Comparison of ENCODE assay signal across 8 cellular contexts in genomic region chr15:84657748-84658079, GRCh38. TPM values are rescaled to one million over a fixed set of nuclear protein-coding genes. Genes with fewer than 3 reads are reported as not detected.
A peak's percentile ranks its signal among the peaks of the same experiment; 100 is the strongest.
DNase-seq lines count a peak whose midpoint lies in the region; ATAC-seq and TF ChIP-seq lines count a peak whose summit lies in the region.

No MANE protein-coding gene starts in this region.

- H3K9me2 ChIP-seq in MM.1S (replicated peaks; ENCODE audit: insufficient read depth, low read length): no peaks in the 10 kb centered on the region

- H3K27me3 ChIP-seq in MM.1S (replicated peaks; ENCODE audit: insufficient read depth, low read length) (no peaks in the 10 kb centered on the region), neural progenitor cell (peaks cover 20% of the 10 kb centered on the region)

- peak overlapping the region; percentile 77 for H3K9ac ChIP-seq in MM.1S (ENCODE audit: low read length)
- no peak overlapping the region for H3K9ac ChIP-seq in neural progenitor cell

- H3K4me3 ChIP-seq in MM.1S (ENCODE audit: low read length) (peak overlapping the region; percentile 61), neural progenitor cell (peak overlapping the region; percentile 59)

- no peak for ATAC-seq in effector memory CD8-positive, alpha-beta T cell (replicated peaks)
- no peak for ATAC-seq in HG02678 (IDR thresholded peaks at IDR 0.05; ENCODE audit: unreplicated experiment)

- H3K36me3 Mint-ChIP-seq in CD14-positive monocyte: peaks cover 10 to 29% of the 10 kb centered on the region in 2 donors
- peaks cover 28% of the 10 kb centered on the region for H3K36me3 Mint-ChIP-seq in effector memory CD8-positive, alpha-beta T cell (ENCODE audit: insufficient read depth)
- no peaks in the 10 kb centered on the region for H3K36me3 Mint-ChIP-seq in neural progenitor cell

- H4K20me1 ChIP-seq in MM.1S (ENCODE audit: insufficient read depth, low read length) (no peaks in the 10 kb centered on the region), neural progenitor cell (ENCODE audit: low read depth) (peaks cover 4% of the 10 kb centered on the region)

- peaks cover 33% of the 10 kb centered on the region for H3K4me1 ChIP-seq in MM.1S (ENCODE audit: low read length)
- H3K4me1 ChIP-seq in neural progenitor cell: peaks cover 16% of the 10 kb centered on the region

- intact Hi-C loops in CD14-positive monocyte (cut with micrococcal nuclease): loop anchor here (5.0 to 10.0 kb wide), 4 partner anchors 57 to 115 kb away; partner anchors contain the start of genes SEC11A (in 1 of the 2) and ZNF592 (in 1 of the 2)

- H2AFZ ChIP-seq in MM.1S (ENCODE audit: low read length) (peak overlapping the region; percentile 80), neural progenitor cell (replicated peaks) (peak overlapping the region; percentile 92)

- H3K4me3 Mint-ChIP-seq in CD14-positive monocyte (peak overlapping the region; percentile 82 to 83), neural progenitor cell (peak overlapping the region; percentile 81)
- peak overlapping the region; percentile 77 to 84 for H3K4me3 Mint-ChIP-seq in effector memory CD8-positive, alpha-beta T cell

- no peak overlapping the region for H3K27ac Mint-ChIP-seq in CD14-positive monocyte
- peak overlapping the region in 1 of 2 donors; percentile 77 for H3K27ac Mint-ChIP-seq in effector memory CD8-positive, alpha-beta T cell
- peak overlapping the region; percentile 62 for H3K27ac Mint-ChIP-seq in neural progenitor cell

- H3K27me3 Mint-ChIP-seq in CD14-positive monocyte (ENCODE audit: low read depth in 3 of 3) (peaks cover 0 to 8% (median 8%) of the 10 kb centered on the region in 3 donors), neural progenitor cell (ENCODE audit: insufficient read depth, low read depth) (no peaks in the 10 kb centered on the region)
- no peaks in the 10 kb centered on the region for H3K27me3 Mint-ChIP-seq in effector memory CD8-positive, alpha-beta T cell

- no peak overlapping the region for H3K27ac ChIP-seq in MM.1S (ENCODE audit: low read length)
- H3K27ac ChIP-seq in neural progenitor cell: no peak overlapping the region

- DNase-seq in CD14-positive monocyte (ENCODE audit: low spot score): no peak
- DNase-seq in MM.1S: no peak
- DNase-seq in effector memory CD8-positive, alpha-beta T cell: no peak
- DNase-seq in neural progenitor cell (ENCODE audit: low spot score): no peak
- DNase-seq in NCI-H2227 treated with DMSO at 0.1 percent for 48 hours (lab: John Stamatoyannopoulos, UW): no peak
- no peak for DNase-seq in SW480 (ENCODE audit: low spot score)
- DNase-seq in cortex of kidney (lab: John Stamatoyannopoulos, UW): no peak

- peak overlapping the region; percentile 84 for H3K4me2 ChIP-seq in MM.1S (ENCODE audit: low read depth, low read length)
- H3K4me2 ChIP-seq in neural progenitor cell: peak overlapping the region; percentile 88

- peaks cover 14% of the 10 kb centered on the region for H3K79me2 ChIP-seq in MM.1S (ENCODE audit: low read length)
- peaks cover 13% of the 10 kb centered on the region for H3K79me2 ChIP-seq in neural progenitor cell (ENCODE audit: low read depth)

- H3K36me3 ChIP-seq in MM.1S (replicated peaks; ENCODE audit: insufficient read depth, low read length) (no peaks in the 10 kb centered on the region), neural progenitor cell (no peaks in the 10 kb centered on the region)

- H3F3A ChIP-seq in MM.1S (ENCODE audit: insufficient read depth, low read length) (peaks cover 49% of the 10 kb centered on the region), neural progenitor cell (ENCODE audit: low read depth) (peaks cover 51% of the 10 kb centered on the region)

- TF ChIP-seq CTCF in CD14-positive monocyte (IDR thresholded peaks at IDR 0.05) (no peak), MM.1S (IDR thresholded peaks at IDR 0.05; ENCODE audit: low read length) (no peak), neural progenitor cell (IDR thresholded peaks at IDR 0.05) (no peak)

- H3K9me3 Mint-ChIP-seq in CD14-positive monocyte (peaks cover 0 to 1% (median 0%) of the 10 kb centered on the region in 7 donors), neural progenitor cell (no peaks in the 10 kb centered on the region)
- H3K9me3 Mint-ChIP-seq in effector memory CD8-positive, alpha-beta T cell: no peaks in the 10 kb centered on the region

- H3K4me1 Mint-ChIP-seq in CD14-positive monocyte (peaks cover 40% of the 10 kb centered on the region), neural progenitor cell (peaks cover 34% of the 10 kb centered on the region)
- peaks cover 22 to 31% of the 10 kb centered on the region in 2 donors for H3K4me1 Mint-ChIP-seq in effector memory CD8-positive, alpha-beta T cell (ENCODE audit: low read depth in 2 of 2)

- H3K9me3 ChIP-seq in MM.1S (replicated peaks; ENCODE audit: insufficient read depth, low read length) (no peaks in the 10 kb centered on the region), neural progenitor cell (ENCODE audit: low read depth) (no peaks in the 10 kb centered on the region)

RNA-seq across cellular contexts. Expression of gene NMB, which starts 0.3 kb away (rescaled TPM):
- under 1 TPM; 0.45 to 0.81 TPM for polyA plus RNA-seq in CD14-positive monocyte
- 0.24 and 3.7 TPM in 2 replicates for total RNA-seq in neural progenitor cell (ENCODE audit: low replicate concordance)

RNA-seq across cellular contexts. Expression of gene WDR73, which starts 3.6 kb away (rescaled TPM):
- polyA plus RNA-seq in CD14-positive monocyte: 10 to 100 TPM; 12.1 to 14.3 TPM
- 37.4 and 46.8 TPM in 2 replicates for total RNA-seq in neural progenitor cell (ENCODE audit: low replicate concordance)

RNA-seq across cellular contexts. Expression of gene ZSCAN2, which starts 56.9 kb away (rescaled TPM):
- 1 to 10 TPM; 1.7 to 3.4 TPM for polyA plus RNA-seq in CD14-positive monocyte
- 6.7 and 14.2 TPM in 2 replicates for total RNA-seq in neural progenitor cell (ENCODE audit: low replicate concordance)

RNA-seq across cellular contexts. Expression of gene SEC11A, which starts 58.2 kb away (rescaled TPM):
- 100 to 1,000 TPM; 154 to 166 TPM for polyA plus RNA-seq in CD14-positive monocyte
- total RNA-seq in neural progenitor cell (ENCODE audit: low replicate concordance): 402 and 589 TPM in 2 replicates
